Comparison of ENCODE assay signal across 2 cellular contexts in the genomic region with DNA sequence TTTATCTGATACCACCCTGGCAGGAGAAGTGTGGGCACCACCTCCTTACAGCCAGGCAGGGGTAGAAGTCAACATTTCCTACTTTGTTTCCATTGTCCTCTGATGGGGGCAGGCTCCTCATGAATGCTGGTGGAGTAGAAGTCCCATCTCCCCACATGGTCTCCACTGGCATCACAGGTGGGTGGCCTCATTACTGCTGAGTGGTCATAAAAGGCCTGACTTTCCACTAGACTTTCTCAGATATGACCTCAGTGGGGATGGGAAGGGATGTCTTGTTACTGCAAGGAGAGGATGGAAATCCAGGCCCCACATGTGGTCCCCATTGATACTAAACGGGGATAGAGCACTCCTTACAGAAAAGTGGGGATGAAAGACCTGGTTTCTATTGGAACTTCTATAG.
TF ChIP-seq lines count a peak whose summit lies in the region.

No MANE protein-coding gene starts in this region.

TF ChIP-seq in HepG2, 621 proteins besides CTCF, POLR2A, EP300 and RAD21:
- TF ChIP-seq KDM5A (IDR thresholded peaks at IDR 0.05; ENCODE audit: borderline replicate concordance, low read length) (no peak), ZNF121 (CRISPR knock-in tag; IDR thresholded peaks at IDR 0.05) (no peak), ATM (IDR thresholded peaks at IDR 0.05; ENCODE audit: borderline replicate concordance) (no peak), HOXA3 (CRISPR knock-in tag; IDR thresholded peaks at IDR 0.05) (no peak), BHLHE40 (IDR thresholded peaks at IDR 0.05; ENCODE audit: low read length) (no peak), EZH2 (conservative IDR thresholded peaks at IDR 0.05; ENCODE audit: low read depth, low read length) (no peak), REXO4 (CRISPR knock-in tag; IDR thresholded peaks at IDR 0.05; ENCODE audit: borderline replicate concordance) (no peak), MED8 (CRISPR knock-in tag; IDR thresholded peaks at IDR 0.05; ENCODE audit: insufficient replicate concordance) (no peak), MAFK (conservative IDR thresholded peaks at IDR 0.05 in 1 of 2, IDR thresholded peaks at IDR 0.05 in 1 of 2; ENCODE audit: low read length in 2 of 2) (peak; percentile 67 to 68), ZFP36L2 (CRISPR knock-in tag; IDR thresholded peaks at IDR 0.05) (no peak), MAFF (IDR thresholded peaks at IDR 0.05; ENCODE audit: low read depth, low read length) (peak; percentile 54)
- TF ChIP-seq, protein P1, sequence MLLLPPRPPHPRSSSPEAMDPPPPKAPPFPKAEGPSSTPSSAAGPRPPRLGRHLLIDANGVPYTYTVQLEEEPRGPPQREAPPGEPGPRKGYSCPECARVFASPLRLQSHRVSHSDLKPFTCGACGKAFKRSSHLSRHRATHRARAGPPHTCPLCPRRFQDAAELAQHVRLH (CRISPR knock-in tag; IDR thresholded peaks at IDR 0.05; ENCODE audit: borderline replicate concordance, low read depth): no peak
- TF ChIP-seq, protein P2, sequence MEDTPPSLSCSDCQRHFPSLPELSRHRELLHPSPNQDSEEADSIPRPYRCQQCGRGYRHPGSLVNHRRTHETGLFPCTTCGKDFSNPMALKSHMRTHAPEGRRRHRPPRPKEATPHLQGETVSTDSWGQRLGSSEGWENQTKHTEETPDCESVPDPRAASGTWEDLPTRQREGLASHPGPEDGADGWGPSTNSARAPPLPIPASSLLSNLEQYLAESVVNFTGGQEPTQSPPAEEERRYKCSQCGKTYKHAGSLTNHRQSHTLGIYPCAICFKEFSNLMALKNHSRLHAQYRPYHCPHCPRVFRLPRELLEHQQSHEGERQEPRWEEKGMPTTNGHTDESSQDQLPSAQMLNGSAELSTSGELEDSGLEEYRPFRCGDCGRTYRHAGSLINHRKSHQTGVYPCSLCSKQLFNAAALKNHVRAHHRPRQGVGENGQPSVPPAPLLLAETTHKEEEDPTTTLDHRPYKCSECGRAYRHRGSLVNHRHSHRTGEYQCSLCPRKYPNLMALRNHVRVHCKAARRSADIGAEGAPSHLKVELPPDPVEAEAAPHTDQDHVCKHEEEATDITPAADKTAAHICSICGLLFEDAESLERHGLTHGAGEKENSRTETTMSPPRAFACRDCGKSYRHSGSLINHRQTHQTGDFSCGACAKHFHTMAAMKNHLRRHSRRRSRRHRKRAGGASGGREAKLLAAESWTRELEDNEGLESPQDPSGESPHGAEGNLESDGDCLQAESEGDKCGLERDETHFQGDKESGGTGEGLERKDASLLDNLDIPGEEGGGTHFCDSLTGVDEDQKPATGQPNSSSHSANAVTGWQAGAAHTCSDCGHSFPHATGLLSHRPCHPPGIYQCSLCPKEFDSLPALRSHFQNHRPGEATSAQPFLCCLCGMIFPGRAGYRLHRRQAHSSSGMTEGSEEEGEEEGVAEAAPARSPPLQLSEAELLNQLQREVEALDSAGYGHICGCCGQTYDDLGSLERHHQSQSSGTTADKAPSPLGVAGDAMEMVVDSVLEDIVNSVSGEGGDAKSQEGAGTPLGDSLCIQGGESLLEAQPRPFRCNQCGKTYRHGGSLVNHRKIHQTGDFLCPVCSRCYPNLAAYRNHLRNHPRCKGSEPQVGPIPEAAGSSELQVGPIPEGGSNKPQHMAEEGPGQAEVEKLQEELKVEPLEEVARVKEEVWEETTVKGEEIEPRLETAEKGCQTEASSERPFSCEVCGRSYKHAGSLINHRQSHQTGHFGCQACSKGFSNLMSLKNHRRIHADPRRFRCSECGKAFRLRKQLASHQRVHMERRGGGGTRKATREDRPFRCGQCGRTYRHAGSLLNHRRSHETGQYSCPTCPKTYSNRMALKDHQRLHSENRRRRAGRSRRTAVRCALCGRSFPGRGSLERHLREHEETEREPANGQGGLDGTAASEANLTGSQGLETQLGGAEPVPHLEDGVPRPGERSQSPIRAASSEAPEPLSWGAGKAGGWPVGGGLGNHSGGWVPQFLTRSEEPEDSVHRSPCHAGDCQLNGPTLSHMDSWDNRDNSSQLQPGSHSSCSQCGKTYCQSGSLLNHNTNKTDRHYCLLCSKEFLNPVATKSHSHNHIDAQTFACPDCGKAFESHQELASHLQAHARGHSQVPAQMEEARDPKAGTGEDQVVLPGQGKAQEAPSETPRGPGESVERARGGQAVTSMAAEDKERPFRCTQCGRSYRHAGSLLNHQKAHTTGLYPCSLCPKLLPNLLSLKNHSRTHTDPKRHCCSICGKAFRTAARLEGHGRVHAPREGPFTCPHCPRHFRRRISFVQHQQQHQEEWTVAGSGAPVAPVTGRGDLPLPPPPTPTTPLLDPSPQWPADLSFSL (CRISPR knock-in tag; IDR thresholded peaks at IDR 0.05): no peak
TF ChIP-seq in HepG2: peak in this region for 2.

TF ChIP-seq in K562, 482 proteins besides CTCF, POLR2A, EP300 and RAD21:
- TF ChIP-seq NFE2 (IDR thresholded peaks at IDR 0.05; ENCODE audit: low read depth) (no peak), NFATC3 (IDR thresholded peaks at IDR 0.05) (no peak), ZNF124 (CRISPR knock-in tag; IDR thresholded peaks at IDR 0.05) (no peak), ZNF57 (CRISPR knock-in tag; IDR thresholded peaks at IDR 0.05) (no peak), PCBP1 (IDR thresholded peaks at IDR 0.05; ENCODE audit: low read depth, low read length, poor library complexity, severe bottlenecking) (no peak), ZNF24 (IDR thresholded peaks at IDR 0.05) (no peak), CSDE1 (IDR thresholded peaks at IDR 0.05) (no peak), C11orf30 (IDR thresholded peaks at IDR 0.05; ENCODE audit: low read depth) (0 out of 2 replicates have a peak, but pooled peaks have one; percentile 35), ZNF316 (IDR thresholded peaks at IDR 0.05) (0 out of 2 replicates have a peak, but pooled peaks have one; percentile 53), CC2D1A (IDR thresholded peaks at IDR 0.05) (no peak), MTA3 (IDR thresholded peaks at IDR 0.05; ENCODE audit: borderline replicate concordance) (no peak), GATA2 (CRISPR knock-in tag; IDR thresholded peaks at IDR 0.05) (no peak), HDAC6 (IDR thresholded peaks at IDR 0.05; ENCODE audit: low read depth, low read length) (no peak), MAFG (tag; conservative IDR thresholded peaks at IDR 0.05) (0 out of 2 replicates have a peak, but pooled peaks have one; percentile 6)
- TF ChIP-seq, protein P3, sequence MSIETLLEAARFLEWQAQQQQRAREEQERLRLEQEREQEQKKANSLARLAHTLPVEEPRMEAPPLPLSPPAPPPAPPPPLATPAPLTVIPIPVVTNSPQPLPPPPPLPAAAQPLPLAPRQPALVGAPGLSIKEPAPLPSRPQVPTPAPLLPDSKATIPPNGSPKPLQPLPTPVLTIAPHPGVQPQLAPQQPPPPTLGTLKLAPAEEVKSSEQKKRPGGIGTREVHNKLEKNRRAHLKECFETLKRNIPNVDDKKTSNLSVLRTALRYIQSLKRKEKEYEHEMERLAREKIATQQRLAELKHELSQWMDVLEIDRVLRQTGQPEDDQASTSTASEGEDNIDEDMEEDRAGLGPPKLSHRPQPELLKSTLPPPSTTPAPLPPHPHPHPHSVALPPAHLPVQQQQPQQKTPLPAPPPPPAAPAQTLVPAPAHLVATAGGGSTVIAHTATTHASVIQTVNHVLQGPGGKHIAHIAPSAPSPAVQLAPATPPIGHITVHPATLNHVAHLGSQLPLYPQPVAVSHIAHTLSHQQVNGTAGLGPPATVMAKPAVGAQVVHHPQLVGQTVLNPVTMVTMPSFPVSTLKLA (conservative IDR thresholded peaks at IDR 0.05): no peak
TF ChIP-seq in K562: peak in this region for 3.
